ENCODE assay signal across 20 cellular contexts in the genomic region with DNA sequence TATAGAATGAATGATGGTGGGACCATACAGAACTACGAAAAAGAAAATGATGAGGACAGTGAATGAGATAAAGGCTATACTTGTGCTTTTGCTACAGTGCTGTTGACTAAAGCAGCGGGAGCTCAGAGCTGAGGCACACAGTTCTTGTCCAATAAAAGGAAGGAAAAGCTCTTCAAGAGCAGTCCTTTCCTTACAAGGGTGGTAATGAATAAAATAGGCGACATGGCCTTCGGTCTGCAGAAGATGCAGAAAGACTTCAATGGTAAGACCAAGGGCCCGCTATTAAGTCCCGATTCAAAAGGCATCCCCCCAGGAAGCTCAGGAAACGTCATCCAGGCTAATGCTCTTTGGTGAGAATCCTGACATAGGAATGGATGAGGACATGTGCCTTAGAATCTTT. TPM values are rescaled to one million over a fixed set of nuclear protein-coding genes. Genes with fewer than 3 reads are reported as not detected.
A peak's percentile ranks its signal among the peaks of the same experiment; 100 is the strongest.
DNase-seq lines count a peak whose midpoint lies in the region; ATAC-seq, FAIRE-seq and TF ChIP-seq lines count a peak whose summit lies in the region.
"Had no signal": no experiment of that assay in that cellular context is flagged by ENCODE, and none has a peak within 500 bp of the region (broad histone marks: within the 10 kb centered on the region; RNA-seq: fewer than 3 reads in every experiment).

No MANE protein-coding gene starts in this region.

- no peaks in the 10 kb centered on the region for H3K36me3 ChIP-seq in ascending aorta
- H3K36me3 ChIP-seq in endothelial cell of umbilical vein (ENCODE audit: control insufficient read depth in 2 of 2, extremely low read depth in 1 of 2, insufficient read depth in 2 of 2, low read length in 2 of 2), result no peaks in the 10 kb centered on the region
- no peaks in the 10 kb centered on the region for H3K36me3 ChIP-seq in osteoblast (ENCODE audit: insufficient read depth, low read length)
- H3K36me3 ChIP-seq in thoracic aorta, result no peaks in the 10 kb centered on the region
- H3K36me3 ChIP-seq in uterus, result no peaks in the 10 kb centered on the region
- H3K36me3 ChIP-seq: BE2C had no signal

- intact Hi-C loops in ascending aorta (cut with DNase I), result no loop called here
- intact Hi-C loops in endothelial cell of umbilical vein (cut with micrococcal nuclease), result loop anchor here (1.0 kb wide), 1 partner anchor 43 kb away; no protein-coding TSS in a partner anchor
- intact Hi-C loops in uterus (cut with DNase I; ENCODE audit: low total_unique reads), result no loop called here

- H3K9ac ChIP-seq in endothelial cell of umbilical vein (replicated peaks; ENCODE audit: extremely low read depth, insufficient read depth, low read length), result no peak overlapping the region

- H3K4me3 ChIP-seq in ascending aorta (no peak overlapping the region), endothelial cell of umbilical vein (replicated peaks in 1 of 3; ENCODE audit: insufficient read depth in 1 of 3, low read depth in 1 of 3, low read length in 3 of 3) (no peak overlapping the region), osteoblast (ENCODE audit: insufficient read depth, low read length) (no peak overlapping the region), thoracic aorta (peak overlapping the region; percentile 9), uterus (no peak overlapping the region)

- BruUV-seq in endothelial cell of umbilical vein (replicated peaks; lab: Mats Ljungman, UMichigan), result no TSS peak

- H3K9me3 ChIP-seq in ascending aorta, result no peaks in the 10 kb centered on the region
- no peaks in the 10 kb centered on the region for H3K9me3 ChIP-seq in endothelial cell of umbilical vein (replicated peaks; ENCODE audit: control insufficient read depth, insufficient read depth, low read length)
- no peaks in the 10 kb centered on the region for H3K9me3 ChIP-seq in osteoblast (ENCODE audit: low read depth, low read length)
- no peaks in the 10 kb centered on the region for H3K9me3 ChIP-seq in thoracic aorta
- H3K9me3 ChIP-seq in uterus, result no peaks in the 10 kb centered on the region
- H3K9me3 ChIP-seq: BE2C had no signal

- CTCF ChIA-PET in endothelial cell of umbilical vein (lab: Charles Lee), result interaction anchor here (1.3 to 3.8 kb wide), 5 partner anchors 12 to 48 kb away, joined by 3 to 19 read pairs (median 4); no protein-coding TSS in a partner anchor

- H3K4me2 ChIP-seq in endothelial cell of umbilical vein (ENCODE audit: insufficient read depth, low read length), result no peak overlapping the region
- no peak overlapping the region for H3K4me2 ChIP-seq in osteoblast (ENCODE audit: insufficient read depth, low read length)

- no peak overlapping the region for H2AFZ ChIP-seq in endothelial cell of umbilical vein (ENCODE audit: low read depth, low read length)
- H2AFZ ChIP-seq in osteoblast (ENCODE audit: low read length), result no peak overlapping the region

- no peak for TF ChIP-seq CTCF in ascending aorta (IDR thresholded peaks at IDR 0.05)
- no peak for TF ChIP-seq CTCF in endothelial cell of umbilical vein (IDR thresholded peaks at IDR 0.05; ENCODE audit: extremely low read depth in 1 of 2, insufficient read depth in 1 of 2, low read depth in 1 of 2, low read length in 2 of 2)
- TF ChIP-seq CTCF in osteoblast (IDR thresholded peaks at IDR 0.05; ENCODE audit: extremely low read depth, low read depth, low read length), result no peak
- TF ChIP-seq CTCF in thoracic aorta (IDR thresholded peaks at IDR 0.05), result no peak
- TF ChIP-seq CTCF in uterus (IDR thresholded peaks at IDR 0.05), result no peak

- ATAC-seq in thoracic aorta (ENCODE audit: insufficient number of reproducible peaks, low FRiP score, low read depth), result no peak
- no peak for ATAC-seq in HG02798 (IDR thresholded peaks at IDR 0.05; ENCODE audit: poor library complexity, unreplicated experiment)
- ATAC-seq: HepG2 had no signal

- TF ChIP-seq POLR2A in endothelial cell of umbilical vein (IDR thresholded peaks at IDR 0.05; ENCODE audit: low read depth, low read length) (no peak), uterus (IDR thresholded peaks at IDR 0.05) (no peak)

- peaks cover 20 to 72% of the 10 kb centered on the region in 2 donors for H3K4me1 ChIP-seq in ascending aorta
- peaks cover 89% of the 10 kb centered on the region for H3K4me1 ChIP-seq in endothelial cell of umbilical vein (ENCODE audit: control insufficient read depth, extremely low read depth, insufficient read depth, low read length)
- H3K4me1 ChIP-seq in osteoblast (ENCODE audit: insufficient read depth, low read length), result peaks cover 66% of the 10 kb centered on the region
- H3K4me1 ChIP-seq in thoracic aorta (ENCODE audit: control insufficient read depth in 1 of 2, low read depth in 2 of 2), result peaks cover 48 to 81% of the 10 kb centered on the region in 2 donors
- peaks cover 0 to 9% of the 10 kb centered on the region in 2 donors for H3K4me1 ChIP-seq in uterus
- H3K4me1 ChIP-seq: BE2C had no signal

- H3K27me3 ChIP-seq in ascending aorta, result no peaks in the 10 kb centered on the region
- no peaks in the 10 kb centered on the region for H3K27me3 ChIP-seq in endothelial cell of umbilical vein (ENCODE audit: control insufficient read depth in 2 of 2, insufficient read depth in 2 of 2, low read length in 2 of 2)
- no peaks in the 10 kb centered on the region for H3K27me3 ChIP-seq in osteoblast (ENCODE audit: insufficient read depth, low read length)
- no peaks in the 10 kb centered on the region for H3K27me3 ChIP-seq in thoracic aorta (replicated peaks; ENCODE audit: insufficient read depth)
- no peaks in the 10 kb centered on the region for H3K27me3 ChIP-seq in uterus
- H3K27me3 ChIP-seq: BE2C had no signal

- H3K9me1 ChIP-seq in endothelial cell of umbilical vein (replicated peaks; ENCODE audit: control insufficient read depth, extremely low read depth, insufficient read depth, low read length), result no peaks in the 10 kb centered on the region

- POLR2A ChIA-PET in endothelial cell of umbilical vein (lab: Charles Lee), result interaction anchor here (0.5 to 1.2 kb wide), 3 partner anchors 22 to 43 kb away, joined by 4 to 10 read pairs (median 5); no protein-coding TSS in a partner anchor

- DNase-seq in ascending aorta (ENCODE audit: low spot score in 2 of 2) (no peak), endothelial cell of umbilical vein (ENCODE audit: low read depth, low spot score) (no peak), osteoblast (ENCODE audit: insufficient read length, low spot score, missing footprints) (no peak), thoracic aorta (ENCODE audit: low spot score) (no peak), nucleus accumbens (lab: John Stamatoyannopoulos, UW) (no peak), uterus (no peak), NCI-H1048 (lab: John Stamatoyannopoulos, UW) (no peak)
- DNase-seq: BE2C; CD4-positive, alpha-beta memory T cell; DMS79 treated with DMSO at 0.1 percent for 48 hours; EL; GOT3; H9 had no signal

- dilution Hi-C loops in endothelial cell of umbilical vein (cut with MboI; ENCODE audit: extremely low pct_ligation_motif_present, low sequenced_read_pairs), result no loop called here

- H4K20me1 ChIP-seq in endothelial cell of umbilical vein (replicated peaks; ENCODE audit: control insufficient read depth, extremely low read depth, insufficient read depth, low read length) (no peaks in the 10 kb centered on the region), osteoblast (ENCODE audit: insufficient read depth, low read length) (peaks cover 33% of the 10 kb centered on the region)

- H3K27ac ChIP-seq in ascending aorta (peak overlapping the region; percentile 34 to 77), endothelial cell of umbilical vein (ENCODE audit: insufficient read depth, low read depth, low read length) (peak overlapping the region; percentile 65), osteoblast (ENCODE audit: low read depth, low read length) (peak overlapping the region; percentile 15), thoracic aorta (peak overlapping the region in 1 of 2 donors; percentile 82), uterus (no peak overlapping the region)
- H3K27ac ChIP-seq: C4-2B had no signal

- peaks cover 77% of the 10 kb centered on the region for H3K79me2 ChIP-seq in endothelial cell of umbilical vein (ENCODE audit: control insufficient read depth, insufficient read depth, low read length)
- peaks cover 69% of the 10 kb centered on the region for H3K79me2 ChIP-seq in osteoblast (ENCODE audit: insufficient read depth, low read length)

- FAIRE-seq in endothelial cell of umbilical vein (lab: Jason Lieb, UNC), result no peak
- FAIRE-seq: A204.1, G401.6, GM12891, HepG2, HTR-8/SVneo had no signal

TF ChIP-seq in endothelial cell of umbilical vein, 7 proteins besides CTCF, POLR2A, EP300 and RAD21:
- TF ChIP-seq MYC (IDR thresholded peaks at IDR 0.05; ENCODE audit: low read depth, low read length), result no peak
- TF ChIP-seq POLR2AphosphoS5 (IDR thresholded peaks at IDR 0.05; ENCODE audit: insufficient read depth, low read depth, low read length), result no peak
- TF ChIP-seq FOS (IDR thresholded peaks at IDR 0.05; ENCODE audit: borderline replicate concordance, insufficient read depth, low read length), result no peak
- TF ChIP-seq GATA2 (IDR thresholded peaks at IDR 0.05; ENCODE audit: insufficient read depth, insufficient read length, low read depth, low read length), result no peak
- TF ChIP-seq, protein P1, sequence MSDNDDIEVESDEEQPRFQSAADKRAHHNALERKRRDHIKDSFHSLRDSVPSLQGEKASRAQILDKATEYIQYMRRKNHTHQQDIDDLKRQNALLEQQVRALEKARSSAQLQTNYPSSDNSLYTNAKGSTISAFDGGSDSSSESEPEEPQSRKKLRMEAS (IDR thresholded peaks at IDR 0.05; ENCODE audit: insufficient read depth, insufficient read length), result no peak
- no peak for TF ChIP-seq EZH2 (IDR thresholded peaks at IDR 0.05; ENCODE audit: borderline replicate concordance, low read depth, low read length, severe bottlenecking)
- TF ChIP-seq JUN (IDR thresholded peaks at IDR 0.05; ENCODE audit: borderline replicate concordance, insufficient read depth, insufficient read length, low read depth), result no peak

RNA-seq across cellular contexts. Expression of a gene that starts 44.4 kb away (rescaled TPM):
- 71.2 TPM for total RNA-seq in ascending aorta
- 145 and 152 TPM in 2 replicates for total RNA-seq in endothelial cell of umbilical vein
- 90.3 and 107 TPM in 2 replicates for polyA plus RNA-seq in endothelial cell of umbilical vein
- polyA plus RNA-seq in endothelial cell of umbilical vein (2011; cell fraction: cytosol; rRNA removed), result 109 and 110 TPM in 2 replicates
- polyA plus RNA-seq in endothelial cell of umbilical vein (2011; cell fraction: nucleus; rRNA removed), result 70.6 and 93.2 TPM in 2 replicates
- polyA plus RNA-seq in endothelial cell of umbilical vein (2012), result 77.5 and 122 TPM in 2 replicates
- 167 and 171 TPM in 2 replicates for polyA minus RNA-seq in endothelial cell of umbilical vein
- 21.4 TPM for polyA minus RNA-seq in endothelial cell of umbilical vein (2011; cell fraction: cytosol; rRNA and poly(A)+ RNA removed)
- polyA minus RNA-seq in endothelial cell of umbilical vein (2011; cell fraction: nucleus; rRNA and poly(A)+ RNA removed), result 126 and 167 TPM in 2 replicates
- total RNA-seq in osteoblast, result 204 and 219 TPM in 2 replicates
- 100 to 1,000 TPM; 116 to 137 TPM for total RNA-seq in thoracic aorta
- total RNA-seq in uterus, result 100 to 1,000 TPM in 3 of 4 donors, 10 to 100 TPM in 1; 45.3 to 179 (median 120) TPM
- total RNA-seq: CD4-positive, alpha-beta memory T cell had no signal
- polyA plus RNA-seq: CD4-positive, alpha-beta memory T cell had no signal

Comparison
In these comparisons a context has a peak if more than half of its experiments do, and no peak if none do; other contexts are left out.
1. H3K27ac ChIP-seq: peak in ascending aorta (2 of 2), endothelial cell of umbilical vein (single experiment) and osteoblast (single experiment); none in uterus (0 of 2).